Comparison of ENCODE assay signal across 15 cellular contexts in genomic region chr3:51620543-51620942, GRCh38. TPM values are rescaled to one million over a fixed set of nuclear protein-coding genes. Genes with fewer than 3 reads are reported as not detected.
DNase-seq lines count a peak whose midpoint lies in the region; ATAC-seq and TF ChIP-seq lines count a peak whose summit lies in the region.
"Had no signal": no experiment of that assay in that cellular context is flagged by ENCODE, and none has a peak within 500 bp of the region (broad histone marks: within the 10 kb centered on the region; RNA-seq: fewer than 3 reads in every experiment).

No MANE protein-coding gene starts in this region.

- H3K4me3 ChIP-seq in SK-N-MC: no peak overlapping the region
- H3K4me3 ChIP-seq in fibroblast of villous mesenchyme (ENCODE audit: low read depth, low read length): no peak overlapping the region
- H3K4me3 ChIP-seq in rectal smooth muscle tissue (ENCODE audit: low read length): no peak overlapping the region
- no peak overlapping the region for H3K4me3 ChIP-seq in SK-N-SH (ENCODE audit: low read depth in 2 of 2, low read length in 1 of 2)
- H3K4me3 ChIP-seq: body of pancreas, smooth muscle cell had no signal

- peaks cover 26% of the 10 kb centered on the region for H3K4me1 ChIP-seq in rectal smooth muscle tissue (ENCODE audit: control insufficient read depth, insufficient read depth, low read length)
- H3K4me1 ChIP-seq in SK-N-SH (ENCODE audit: control insufficient read depth in 1 of 2, insufficient read depth in 2 of 2, low read depth in 1 of 2, low read length in 1 of 2): peaks cover 8% of the 10 kb centered on the region in 2 experiments; a peak in 2 of 4 replicates

- H3K9me3 ChIP-seq in SK-N-MC (ENCODE audit: low read depth, low read length) (no peaks in the 10 kb centered on the region), SK-N-SH (no peaks in the 10 kb centered on the region)
- H3K9me3 ChIP-seq: body of pancreas had no signal

- 97% methylated on average over 2 of the region's 2 CpGs for WGBS in SK-N-SH (ENCODE audit: low lambda C conversion rate)

- no peaks in the 10 kb centered on the region for H3K9me2 ChIP-seq in SK-N-SH

- peaks cover 30% of the 10 kb centered on the region for H3K79me2 ChIP-seq in SK-N-SH (ENCODE audit: insufficient read depth)

- DNase-seq in SK-N-MC (ENCODE audit: low read depth, low spot score) (no peak), fibroblast of villous mesenchyme (ENCODE audit: low read depth) (peak; percentile 93), SK-N-SH (no peak), COR-L47 (lab: John Stamatoyannopoulos, UW) (no peak)
- DNase-seq in activated CD8-positive, alpha-beta memory T cell treated with anti-CD3 and anti-CD28 coated beads for 24 hours: no peak
- DNase-seq: activated CD8-positive, alpha-beta memory T cell treated with anti-CD3 and anti-CD28 coated beads, Interleukin-2, amount 50 U/mL, for 48 hours; mesendoderm; NCI-H1436 treated with DMSO at 0.1 percent for 48 hours; T1000 had no signal

- H4K20me1 ChIP-seq in SK-N-SH (ENCODE audit: insufficient read depth): peaks cover 21% of the 10 kb centered on the region; the same call in 1 of the 2 replicates

- TF ChIP-seq EP300 in SK-N-SH (IDR thresholded peaks at IDR 0.05; ENCODE audit: borderline replicate concordance in 1 of 2, low read depth in 1 of 2, low read length in 1 of 2): no peak

- CTCF ChIA-PET in SK-N-SH (lab: Yijun Ruan, JAX): no interaction called here

- H3K27ac ChIP-seq in C4-2B (peak overlapping the region; percentile 62; the same call in 1 of the 2 replicates), SK-N-MC (peak overlapping the region; percentile 64), rectal smooth muscle tissue (ENCODE audit: low read depth, low read length) (peak overlapping the region; percentile 73), SK-N-SH (ENCODE audit: low read depth in 2 of 2, low read length in 1 of 2) (no peak overlapping the region)
- H3K27ac ChIP-seq: HL-60 had no signal

- H3K9ac ChIP-seq in SK-N-MC (ENCODE audit: insufficient read length): no peak overlapping the region
- H3K9ac ChIP-seq in rectal smooth muscle tissue (ENCODE audit: low read length): no peak overlapping the region
- no peak overlapping the region for H3K9ac ChIP-seq in SK-N-SH

- H3F3A ChIP-seq in SK-N-SH (replicated peaks; ENCODE audit: insufficient read depth): no peaks in the 10 kb centered on the region

- POLR2A ChIA-PET in SK-N-SH (lab: Yijun Ruan, JAX): no interaction called here

- no peak for TF ChIP-seq CTCF in C4-2B (conservative IDR thresholded peaks at IDR 0.05)
- no peak for TF ChIP-seq CTCF in fibroblast of villous mesenchyme (IDR thresholded peaks at IDR 0.05; ENCODE audit: insufficient read depth, low read depth, low read length)
- no peak for TF ChIP-seq CTCF in SK-N-SH (IDR thresholded peaks at IDR 0.05)

- no peaks in the 10 kb centered on the region for H3K27me3 ChIP-seq in rectal smooth muscle tissue (ENCODE audit: control insufficient read depth, insufficient read depth, low read length)
- H3K27me3 ChIP-seq in SK-N-SH (ENCODE audit: insufficient read depth): no peaks in the 10 kb centered on the region
- H3K27me3 ChIP-seq: body of pancreas had no signal

- H2AFZ ChIP-seq in SK-N-SH (ENCODE audit: low read depth): no peak overlapping the region

- H3K4me2 ChIP-seq in SK-N-SH: no peak overlapping the region
- H3K4me2 ChIP-seq: smooth muscle cell had no signal

- no peak for TF ChIP-seq RAD21 in SK-N-SH (IDR thresholded peaks at IDR 0.05; ENCODE audit: low read length)

- no peak for ATAC-seq in HG02973 (IDR thresholded peaks at IDR 0.05; ENCODE audit: unreplicated experiment)
- ATAC-seq: body of pancreas had no signal

- H3K36me3 ChIP-seq in SK-N-MC (ENCODE audit: insufficient read depth, low read length): no peaks in the 10 kb centered on the region
- no peaks in the 10 kb centered on the region for H3K36me3 ChIP-seq in rectal smooth muscle tissue (ENCODE audit: control insufficient read depth, insufficient read depth, low read length)
- no peaks in the 10 kb centered on the region for H3K36me3 ChIP-seq in SK-N-SH (replicated peaks in 1 of 2; ENCODE audit: control insufficient read depth in 1 of 2, insufficient read depth in 2 of 2, low read length in 1 of 2)

TF ChIP-seq in SK-N-SH, 30 proteins besides CTCF, POLR2A, EP300 and RAD21:
- TF ChIP-seq TAF1 (IDR thresholded peaks at IDR 0.05; ENCODE audit: borderline replicate concordance, low read depth, low read length) (no peak), NRF1 (IDR thresholded peaks at IDR 0.05; ENCODE audit: low read depth, low read length) (no peak), ZBTB33 (IDR thresholded peaks at IDR 0.05; ENCODE audit: borderline replicate concordance, low read depth) (no peak), EZH2phosphoT487 (IDR thresholded peaks at IDR 0.05; ENCODE audit: borderline replicate concordance, low read depth) (no peak), MAX (IDR thresholded peaks at IDR 0.05; ENCODE audit: low read depth) (no peak), IRF3 (IDR thresholded peaks at IDR 0.05; ENCODE audit: low read depth, low read length) (no peak), RCOR1 (IDR thresholded peaks at IDR 0.05; ENCODE audit: low read length) (no peak), CHD2 (IDR thresholded peaks at IDR 0.05; ENCODE audit: low read length, partially characterized antibody) (no peak), MEF2A (IDR thresholded peaks at IDR 0.05; ENCODE audit: borderline replicate concordance, low read depth) (no peak), MXI1 (IDR thresholded peaks at IDR 0.05; ENCODE audit: low read depth, low read length) (no peak)

RNA-seq across cellular contexts. Expression of gene TEX264, which starts 50.5 kb away (rescaled TPM):
- total RNA-seq in fibroblast of villous mesenchyme: 37.6 and 37.7 TPM in 2 replicates
- 82.1 and 86.0 TPM in 2 replicates for polyA plus RNA-seq in SK-N-SH (2012; rRNA removed)
- polyA plus RNA-seq in SK-N-SH (2012; cell fraction: cytosol; rRNA removed): 39.3 and 60.0 TPM in 2 replicates
- polyA plus RNA-seq in SK-N-SH (2012; cell fraction: nucleus; rRNA removed): 71.2 and 84.0 TPM in 2 replicates

Comparison
In these comparisons a context has a peak if more than half of its experiments do, and no peak if none do; other contexts are left out.
1. H3K27ac ChIP-seq: peak in C4-2B (single experiment), SK-N-MC (single experiment) and rectal smooth muscle tissue (single experiment); none in SK-N-SH (0 of 2).